Comparison of ENCODE assay signal across 8 cellular contexts in the genomic region with DNA sequence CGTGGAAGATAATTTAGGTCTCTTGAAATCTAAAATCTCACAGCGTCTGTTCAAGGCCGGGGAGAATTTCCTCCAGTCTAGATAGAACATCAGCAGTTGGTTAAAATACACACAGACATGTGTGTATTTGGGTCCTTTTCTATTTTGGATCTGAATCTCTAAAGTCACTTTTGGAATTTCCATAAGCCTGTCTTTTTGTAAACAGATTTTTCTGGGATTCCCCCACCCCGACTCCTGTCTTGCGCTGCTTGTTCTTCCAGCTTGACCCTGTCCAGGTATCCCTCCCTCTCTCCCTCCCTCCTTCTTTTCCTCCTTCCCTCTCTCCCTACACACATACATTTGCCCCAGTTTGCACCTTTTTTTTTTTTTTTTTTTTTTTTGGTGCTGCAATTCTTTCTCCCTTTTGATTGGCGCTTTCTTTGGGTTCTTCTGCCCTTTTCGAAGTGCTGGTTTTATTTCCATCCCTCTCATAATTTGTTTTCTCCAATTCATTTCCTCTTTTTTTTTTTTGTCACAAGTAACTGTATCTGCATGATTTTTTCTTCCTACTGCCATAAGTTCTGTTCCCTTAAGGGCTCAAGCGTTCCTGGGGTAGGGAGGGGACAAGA.
A peak's percentile ranks its signal among the peaks of the same experiment; 100 is the strongest.
DNase-seq lines count a peak whose midpoint lies in the region; ATAC-seq lines count a peak whose summit lies in the region.

No MANE protein-coding gene starts in this region.

- H3K27me3 Mint-ChIP-seq in activated T-cell treated with anti-CD3 and anti-CD28 coated beads, Interleukin-2, amount 50 U/mL, for 24 hours = no peaks in the 10 kb centered on the region
- H3K27me3 Mint-ChIP-seq in activated CD4-positive, alpha-beta memory T cell treated with anti-CD3 and anti-CD28 coated beads for 36 hours = no peaks in the 10 kb centered on the region
- peaks cover 5% of the 10 kb centered on the region for H3K27me3 Mint-ChIP-seq in stimulated activated naive CD8-positive, alpha-beta T cell treated with anti-CD3 and anti-CD28 coated beads, Interleukin-15, amount 100 ng/mL, for 72 hours

- no peaks in the 10 kb centered on the region for H3K36me3 Mint-ChIP-seq in activated T-cell treated with anti-CD3 and anti-CD28 coated beads, Interleukin-2, amount 50 U/mL, for 24 hours (ENCODE audit: low read depth)
- H3K36me3 Mint-ChIP-seq in activated CD4-positive, alpha-beta memory T cell treated with anti-CD3 and anti-CD28 coated beads for 36 hours = no peaks in the 10 kb centered on the region

- intact Hi-C loops in activated CD4-positive, alpha-beta memory T cell treated with anti-CD3 and anti-CD28 coated beads for 36 hours (cut with micrococcal nuclease) = loop anchor here (1.0 to 5.0 kb wide), 3 partner anchors 52 to 289 kb away; a partner anchor contains a TSS

- peak overlapping the region; percentile 78 for H3K4me3 Mint-ChIP-seq in activated T-cell treated with anti-CD3 and anti-CD28 coated beads, Interleukin-2, amount 50 U/mL, for 24 hours
- peak overlapping the region; percentile 80 for H3K4me3 Mint-ChIP-seq in activated CD4-positive, alpha-beta memory T cell treated with anti-CD3 and anti-CD28 coated beads for 36 hours
- peak overlapping the region; percentile 90 to 95 for H3K4me3 Mint-ChIP-seq in stimulated activated naive CD8-positive, alpha-beta T cell treated with anti-CD3 and anti-CD28 coated beads, Interleukin-15, amount 100 ng/mL, for 72 hours

- DNase-seq in activated T-cell treated with anti-CD3 and anti-CD28 coated beads, Interleukin-2, amount 50 U/mL, for 24 hours = no peak
- DNase-seq in activated T-cell treated with anti-CD3 and anti-CD28 coated beads, Interleukin-2, amount 50 U/mL, for 1 hour = no peak
- no peak for DNase-seq in activated CD4-positive, alpha-beta memory T cell treated with anti-CD3 and anti-CD28 coated beads for 36 hours
- no peak for DNase-seq in stimulated activated naive CD8-positive, alpha-beta T cell treated with anti-CD3 and anti-CD28 coated beads, Interleukin-15, amount 100 ng/mL, for 72 hours
- DNase-seq in SK-N-DZ (ENCODE audit: low spot score) = no peak

- H3K4me3 ChIP-seq in iPS-11a (ENCODE audit: low read depth, low read length) = peak overlapping the region; percentile 56

- POLR2A ChIA-PET in activated CD4-positive, alpha-beta memory T cell treated with anti-CD3 and anti-CD28 coated beads for 36 hours (lab: Charles Lee) = interaction anchor here (1.4 to 1.7 kb wide), 4 partner anchors 18 to 122 kb away, joined by 4 to 10 read pairs (median 6); a partner anchor contains a TSS

- peak overlapping the region; percentile 66 for H3K27ac Mint-ChIP-seq in activated T-cell treated with anti-CD3 and anti-CD28 coated beads, Interleukin-2, amount 50 U/mL, for 24 hours
- peak overlapping the region; percentile 58 for H3K27ac Mint-ChIP-seq in activated CD4-positive, alpha-beta memory T cell treated with anti-CD3 and anti-CD28 coated beads for 36 hours
- H3K27ac Mint-ChIP-seq in stimulated activated naive CD8-positive, alpha-beta T cell treated with anti-CD3 and anti-CD28 coated beads, Interleukin-15, amount 100 ng/mL, for 72 hours = peak overlapping the region in 1 of 2 donors; percentile 80

- H3K9me3 Mint-ChIP-seq in activated T-cell treated with anti-CD3 and anti-CD28 coated beads, Interleukin-2, amount 50 U/mL, for 24 hours = no peaks in the 10 kb centered on the region
- no peaks in the 10 kb centered on the region for H3K9me3 Mint-ChIP-seq in activated CD4-positive, alpha-beta memory T cell treated with anti-CD3 and anti-CD28 coated beads for 36 hours
- H3K9me3 Mint-ChIP-seq in stimulated activated naive CD8-positive, alpha-beta T cell treated with anti-CD3 and anti-CD28 coated beads, Interleukin-15, amount 100 ng/mL, for 72 hours = no peaks in the 10 kb centered on the region

- no peak for ATAC-seq in stimulated activated naive CD8-positive, alpha-beta T cell treated with anti-CD3 and anti-CD28 coated beads, Interleukin-15, amount 100 ng/mL, for 72 hours
- ATAC-seq in HG02798 (IDR thresholded peaks at IDR 0.05; ENCODE audit: poor library complexity, unreplicated experiment) (no peak), GM21576 (IDR thresholded peaks at IDR 0.05; ENCODE audit: unreplicated experiment) (no peak)

- CTCF ChIA-PET in activated CD4-positive, alpha-beta memory T cell treated with anti-CD3 and anti-CD28 coated beads for 36 hours (lab: Charles Lee) = interaction anchor here (1.3 to 1.7 kb wide), 5 partner anchors 9 to 122 kb away, joined by 3 to 16 read pairs (median 8); a partner anchor contains a TSS

- peaks cover 26% of the 10 kb centered on the region for H3K4me1 Mint-ChIP-seq in activated T-cell treated with anti-CD3 and anti-CD28 coated beads, Interleukin-2, amount 50 U/mL, for 24 hours (ENCODE audit: low read depth)
- H3K4me1 Mint-ChIP-seq in activated CD4-positive, alpha-beta memory T cell treated with anti-CD3 and anti-CD28 coated beads for 36 hours (ENCODE audit: low read depth) = peaks cover 19% of the 10 kb centered on the region
- peaks cover 30% of the 10 kb centered on the region for H3K4me1 Mint-ChIP-seq in stimulated activated naive CD8-positive, alpha-beta T cell treated with anti-CD3 and anti-CD28 coated beads, Interleukin-15, amount 100 ng/mL, for 72 hours
